In genomic region chr14:94599656-94600004, GRCh38 we compare ENCODE assay signal across 12 cellular contexts. TPM values are rescaled to one million over a fixed set of nuclear protein-coding genes. Genes with fewer than 3 reads are reported as not detected.
DNase-seq lines count a peak whose midpoint lies in the region; ATAC-seq, FAIRE-seq and TF ChIP-seq lines count a peak whose summit lies in the region.
"Had no signal": no experiment of that assay in that cellular context is flagged by ENCODE, and none has a peak within 500 bp of the region (broad histone marks: within the 10 kb centered on the region; RNA-seq: fewer than 3 reads in every experiment).

No MANE protein-coding gene starts in this region.

- H3K4ac ChIP-seq in trophoblast cell (ENCODE audit: low read depth, low read length): no peak overlapping the region

- WGBS in A549 (ENCODE audit: missing lambda C conversion rate): 19% methylated on average over 3 of the region's 3 CpGs
- WGBS in hepatocyte (ENCODE audit: low lambda C conversion rate, missing lambda C conversion rate): 41% methylated on average over 3 of the region's 3 CpGs
- WGBS in trophoblast cell (ENCODE audit: extremely low coverage, insufficient coverage, insufficient read length): no CpG with 5 or more reads among the region's 3 CpGs

- no peak for FAIRE-seq in A549 (lab: Jason Lieb, UNC)
- FAIRE-seq in H54 (lab: Jason Lieb, UNC): no peak

- TF ChIP-seq RAD21 in A549 (conservative IDR thresholded peaks at IDR 0.05 in 1 of 2, IDR thresholded peaks at IDR 0.05 in 1 of 2): no peak; a peak in 1 of 5 replicates

- H3K27me3 ChIP-seq in adipocyte (replicated peaks; ENCODE audit: control insufficient read depth, insufficient read depth, low read length) (no peaks in the 10 kb centered on the region), hepatocyte (no peaks in the 10 kb centered on the region), trophoblast cell (ENCODE audit: insufficient read depth, low read length) (no peaks in the 10 kb centered on the region)

- H2BK5ac ChIP-seq in trophoblast cell (ENCODE audit: low read depth, low read length, poor library complexity): no peak overlapping the region

- TF ChIP-seq CTCF in A549 (IDR thresholded peaks at IDR 0.05): no peak
- no peak for TF ChIP-seq CTCF in hepatocyte (IDR thresholded peaks at IDR 0.05; ENCODE audit: poor library complexity)

- H3K9me2 ChIP-seq in hepatocyte (replicated peaks; ENCODE audit: insufficient read depth): no peaks in the 10 kb centered on the region

- H2AK5ac ChIP-seq in trophoblast cell (ENCODE audit: low read length): no peak overlapping the region

- H3K4me3 ChIP-seq in A549 (no peak overlapping the region), adipocyte (ENCODE audit: low read length) (peak overlapping the region; percentile 50), hepatocyte (no peak overlapping the region), trophoblast cell (ENCODE audit: low read depth, low read length) (no peak overlapping the region)

- DNase-seq in A549 (ENCODE audit: low read depth in 1 of 2, low spot score in 1 of 2): peak; percentile 19 to 81
- DNase-seq in adipocyte (ENCODE audit: low read depth): no peak
- DNase-seq in hepatocyte (ENCODE audit: low spot score): peak; percentile 60
- no peak for DNase-seq in trophoblast cell
- DNase-seq in DMS 273 treated with DMSO at 0.1 percent for 48 hours (lab: John Stamatoyannopoulos, UW): no peak
- no peak for DNase-seq in NOMO-1 treated with DMSO at 0.1 percent for 48 hours (lab: John Stamatoyannopoulos, UW; ENCODE audit: unreplicated experiment)
- no peak for DNase-seq in ACHN
- no peak for DNase-seq in H54 (ENCODE audit: insufficient read length, low spot score)
- DNase-seq: T-helper 2 cell had no signal

- H3K79me2 ChIP-seq in hepatocyte (no peaks in the 10 kb centered on the region), trophoblast cell (ENCODE audit: control insufficient read depth, insufficient read depth, low read length, poor library complexity) (no peaks in the 10 kb centered on the region)

- no peak overlapping the region for H2BK120ac ChIP-seq in trophoblast cell (ENCODE audit: insufficient read depth, low read length, poor library complexity)

- H3K14ac ChIP-seq in trophoblast cell (ENCODE audit: low read length): peak overlapping the region; percentile 5

- H3K27ac ChIP-seq in A549: peak overlapping the region; percentile 97 to 98
- H3K27ac ChIP-seq in hepatocyte: peak overlapping the region; percentile 98
- H3K27ac ChIP-seq in trophoblast cell (ENCODE audit: low read depth, low read length): peak overlapping the region; percentile 15

- no peak overlapping the region for H4K8ac ChIP-seq in trophoblast cell (ENCODE audit: low read depth, low read length)

- no peak for TF ChIP-seq EP300 in A549 (IDR thresholded peaks at IDR 0.05)

- TF ChIP-seq POLR2A in A549 (IDR thresholded peaks at IDR 0.05; ENCODE audit: low read length) (no peak), H54 (IDR thresholded peaks at IDR 0.05; ENCODE audit: low read depth, low read length) (no peak)

- H4K12ac ChIP-seq in trophoblast cell (ENCODE audit: low read depth, low read length): no peak overlapping the region

- in situ Hi-C loops in ACHN (cut with HindIII; ENCODE audit: low pct_ligation_motif_present, low pct_unique_long_range_greater_than_20kb, low sequenced_read_pairs): no loop called here

- no peak overlapping the region for H3K23ac ChIP-seq in trophoblast cell (ENCODE audit: low read length)

- H4K20me1 ChIP-seq in hepatocyte (ENCODE audit: insufficient read depth, poor library complexity, severe bottlenecking): no peaks in the 10 kb centered on the region

- H3K79me1 ChIP-seq in trophoblast cell (ENCODE audit: low read length): peaks cover 2% of the 10 kb centered on the region

- H3K36me3 ChIP-seq in adipocyte (ENCODE audit: control insufficient read depth, insufficient read depth, low read length, severe bottlenecking) (no peaks in the 10 kb centered on the region), hepatocyte (replicated peaks; ENCODE audit: insufficient read depth, low read depth) (no peaks in the 10 kb centered on the region), trophoblast cell (ENCODE audit: control insufficient read depth in 1 of 2, insufficient read depth in 2 of 2, low read length in 2 of 2) (no peaks in the 10 kb centered on the region)

- H3K18ac ChIP-seq in trophoblast cell (ENCODE audit: low read length): no peak overlapping the region

- POLR2A ChIA-PET in A549 (lab: Yijun Ruan, JAX): interaction anchor here (0.8 to 1.0 kb wide), 3 partner anchors 11 to 87 kb away, joined by 3 to 6 read pairs (median 3); partner anchors contain the start of gene SERPINA3

- H3K4me1 ChIP-seq in A549 (peaks cover 71% of the 10 kb centered on the region), adipocyte (ENCODE audit: control insufficient read depth, insufficient read depth, low read length) (peaks cover 46% of the 10 kb centered on the region), hepatocyte (ENCODE audit: insufficient read depth) (peaks cover 41% of the 10 kb centered on the region), trophoblast cell (ENCODE audit: control insufficient read depth in 1 of 2, insufficient read depth in 2 of 2, low read length in 2 of 2) (peaks cover 14 to 25% of the 10 kb centered on the region in 2 experiments)

- peak overlapping the region; percentile 71 for H3K9ac ChIP-seq in adipocyte (ENCODE audit: low read length)
- no peak overlapping the region for H3K9ac ChIP-seq in trophoblast cell (ENCODE audit: low read length)

- peak overlapping the region; percentile 36 for H4K91ac ChIP-seq in trophoblast cell (ENCODE audit: low read depth, low read length)

- H2BK12ac ChIP-seq in trophoblast cell (ENCODE audit: low read length): peak overlapping the region; percentile 17

- H3K9me3 ChIP-seq in A549 (peaks cover 3% of the 10 kb centered on the region; the same call in 1 of the 3 replicates), adipocyte (ENCODE audit: control insufficient read depth, low read length) (no peaks in the 10 kb centered on the region), hepatocyte (ENCODE audit: low read depth) (no peaks in the 10 kb centered on the region), trophoblast cell (ENCODE audit: insufficient read depth, low read depth, low read length) (peaks cover 5% of the 10 kb centered on the region)

- CTCF ChIA-PET in A549 (lab: Yijun Ruan, JAX): interaction anchor here (0.7 to 3.9 kb wide), 17 partner anchors 11 to 113 kb away, joined by 3 to 23 read pairs (median 4); partner anchors contain the start of gene SERPINA5

- H2AFZ ChIP-seq in hepatocyte (no peak overlapping the region), trophoblast cell (ENCODE audit: insufficient read depth, low read length, poor library complexity) (no peak overlapping the region)

- H3K4me2 ChIP-seq in A549: peak overlapping the region; percentile 71
- peak overlapping the region; percentile 23 for H3K4me2 ChIP-seq in hepatocyte
- H3K4me2 ChIP-seq in trophoblast cell (ENCODE audit: low read length): no peak overlapping the region

- ATAC-seq in A549: peak; percentile 62 to 67

TF ChIP-seq in A549, 52 proteins besides CTCF, POLR2A, EP300 and RAD21:
- TF ChIP-seq USF2 (IDR thresholded peaks at IDR 0.05) (peak; percentile 62; the same call in 1 of the 2 replicates), HOXB5 (CRISPR knock-in tag; IDR thresholded peaks at IDR 0.05) (0 out of 2 replicates have a peak, but pooled peaks have one; percentile 17), HEYL (CRISPR knock-in tag; IDR thresholded peaks at IDR 0.05) (0 out of 2 replicates have a peak, but pooled peaks have one; percentile 47), HDAC2 (IDR thresholded peaks at IDR 0.05) (no peak)

RNA-seq across cellular contexts. Expression of gene SERPINA3, which starts 12.6 kb away (rescaled TPM):
- 9.1 and 16.0 TPM in 2 replicates for polyA plus RNA-seq in A549 (2011; rRNA removed)
- polyA plus RNA-seq in A549 (2012; cell fraction: cytosol; rRNA removed): 1.5 and 1.7 TPM in 2 replicates
- 2.2 and 3.2 TPM in 2 replicates for polyA plus RNA-seq in A549 (2012; cell fraction: nucleus; rRNA removed)
- 1.4 to 5.5 TPM (median 3.1 TPM) in 3 replicates for polyA plus RNA-seq in A549 (2017; fragmentation: RNase III; extraction: RNeasy Plus Mini Kit Qiagen cat#74134 plus additional on column Dnase treatment)
- polyA minus RNA-seq in A549 (2011; rRNA and poly(A)+ RNA removed): 7.8 and 9.9 TPM in 2 replicates
- 402 and 457 TPM in 2 replicates for total RNA-seq in hepatocyte
- 359 and 461 TPM in 2 replicates for polyA plus RNA-seq in hepatocyte
- polyA plus RNA-seq in trophoblast cell (2013): 1.0 and 1.1 TPM in 2 replicates
- total RNA-seq: fibroblast of villous mesenchyme, skeletal muscle tissue had no signal

RNA-seq across cellular contexts. Expression of gene SERPINA5, which starts 18.4 kb away (rescaled TPM):
- polyA plus RNA-seq in A549 (2011; rRNA removed) (0.78 and 1.2 TPM in 2 replicates), A549 (2017; fragmentation: RNase III; extraction: RNeasy Plus Mini Kit Qiagen cat#74134 plus additional on column Dnase treatment) (0.51 to 0.95 TPM (median 0.74 TPM) in 3 replicates), hepatocyte (73.6 and 98.7 TPM in 2 replicates)
- 0.05 and 0.06 TPM in 2 replicates for polyA plus RNA-seq in A549 (2012; cell fraction: cytosol; rRNA removed)
- 0.04 TPM in 1 of 2 replicates, not detected in the other for polyA plus RNA-seq in A549 (2012; cell fraction: nucleus; rRNA removed)
- polyA minus RNA-seq in A549 (2011; rRNA and poly(A)+ RNA removed): 0.68 and 1.9 TPM in 2 replicates
- total RNA-seq in hepatocyte: 88.8 and 109 TPM in 2 replicates
- 0.57 and 0.78 TPM in 2 replicates for polyA plus RNA-seq in trophoblast cell (2013)
- total RNA-seq: fibroblast of villous mesenchyme had no signal

RNA-seq across cellular contexts. Expression of gene SERPINA4, which starts 38.4 kb away (rescaled TPM):
- polyA plus RNA-seq in A549 (2011; rRNA removed) (0.08 TPM in 1 of 2 replicates, not detected in the other), A549 (2017; fragmentation: RNase III; extraction: RNeasy Plus Mini Kit Qiagen cat#74134 plus additional on column Dnase treatment) (not detected in 3 replicates), hepatocyte (26.9 and 35.2 TPM in 2 replicates)
- not detected in 2 replicates for polyA plus RNA-seq in A549 (2012; cell fraction: cytosol; rRNA removed)
- polyA plus RNA-seq in A549 (2012; cell fraction: nucleus; rRNA removed): not detected in 2 replicates
- polyA minus RNA-seq in A549 (2011; rRNA and poly(A)+ RNA removed): 0.17 TPM in 1 of 2 replicates, not detected in the other
- 22.7 and 27.8 TPM in 2 replicates for total RNA-seq in hepatocyte
- 0.03 TPM in 2 replicates for polyA plus RNA-seq in trophoblast cell (2013)
- total RNA-seq: fibroblast of villous mesenchyme, lower leg skin, skeletal muscle tissue had no signal

Comparison
In these comparisons a context has a peak if more than half of its experiments do, and no peak if none do; other contexts are left out.
1. DNase-seq: peak in A549 (2 of 2) and hepatocyte (single experiment); none in adipocyte (single experiment), trophoblast cell (0 of 2), DMS 273 treated with DMSO at 0.1 percent for 48 hours (single experiment), NOMO-1 treated with DMSO at 0.1 percent for 48 hours (single experiment), ACHN (single experiment) and H54 (single experiment).
2. H3K27ac ChIP-seq: peak in every context shown above with its lines; median percentile 98 in hepatocyte; 98 in A549; 15 in trophoblast cell.
3. RNA of gene SERPINA3, which starts 12.6 kb away (polyA plus RNA-seq): 359 to 461 TPM in hepatocyte; 1.4 to 16.0 TPM in A549; every median in the first group is over 10 times any median in the second.
4. RNA of gene SERPINA5, which starts 18.4 kb away (polyA plus RNA-seq): 73.6 to 98.7 TPM in hepatocyte; 0.04 to 1.2 TPM in A549; every median in the first group is over 10 times any median in the second.
5. RNA of gene SERPINA4, which starts 38.4 kb away (polyA plus RNA-seq): 26.9 to 35.2 TPM in hepatocyte; 0.08 TPM in A549; every median in the first group is over 10 times any median in the second.